ENCODE assay signal across 1 cellular context in genomic region chr10:84375881-84376280, GRCh38.
TF ChIP-seq lines count a peak whose summit lies in the region.

No MANE protein-coding gene starts in this region.

TF ChIP-seq in WTC11, 78 proteins besides CTCF, POLR2A, EP300 and RAD21 (continued from another document):
- TF ChIP-seq CDX4 (CRISPR knock-in tag; IDR thresholded peaks at IDR 0.05; ENCODE audit: borderline replicate concordance) = no peak
- TF ChIP-seq FOXJ3 (CRISPR knock-in tag; IDR thresholded peaks at IDR 0.05; ENCODE audit: borderline replicate concordance) = no peak
- TF ChIP-seq JAZF1 (CRISPR knock-in tag; IDR thresholded peaks at IDR 0.05) = no peak
